In genomic region chr1:44802306-44803061, GRCh38 we compare ENCODE assay signal across 1 cellular context.
TF ChIP-seq lines count a peak whose summit lies in the region.

No MANE protein-coding gene starts in this region.

TF ChIP-seq in endothelial cell of umbilical vein, 7 proteins besides CTCF, POLR2A, EP300 and RAD21:
- no peak for TF ChIP-seq EZH2 (IDR thresholded peaks at IDR 0.05; ENCODE audit: borderline replicate concordance, low read depth, low read length, severe bottlenecking)
- peak; percentile 15 for TF ChIP-seq POLR2AphosphoS5 (IDR thresholded peaks at IDR 0.05; ENCODE audit: insufficient read depth, low read depth, low read length)
